Comparison of ENCODE assay signal across 9 cellular contexts in the genomic region with DNA sequence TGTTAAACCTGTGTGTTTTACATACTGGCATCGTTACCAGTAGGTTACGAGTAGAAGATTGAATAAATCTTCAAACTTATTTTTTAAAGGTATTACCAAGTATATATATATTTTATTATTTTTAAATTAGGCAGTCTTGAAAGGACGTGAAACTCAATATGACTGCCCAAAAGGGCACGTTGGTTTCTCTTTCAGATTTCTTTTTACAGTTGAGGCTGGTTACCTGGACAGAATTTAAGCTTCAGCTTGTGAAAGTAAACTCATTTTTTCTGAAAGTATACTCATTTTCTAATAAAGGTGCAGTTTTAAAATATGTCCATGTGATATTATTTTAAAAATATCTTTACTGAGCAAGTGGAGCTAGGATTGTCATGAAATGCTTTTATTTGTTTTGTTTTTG. TPM values are rescaled to one million over a fixed set of nuclear protein-coding genes. Genes with fewer than 3 reads are reported as not detected.
DNase-seq lines count a peak whose midpoint lies in the region; ATAC-seq and TF ChIP-seq lines count a peak whose summit lies in the region.
"Had no signal": no experiment of that assay in that cellular context is flagged by ENCODE, and none has a peak within 500 bp of the region (broad histone marks: within the 10 kb centered on the region; RNA-seq: fewer than 3 reads in every experiment).

No MANE protein-coding gene starts in this region.

- no peak overlapping the region for H3K4ac ChIP-seq in mesenchymal stem cell (ENCODE audit: low read depth in 1 of 2, low read length in 2 of 2)

- 61% methylated on average over 2 of the region's 4 CpGs for WGBS in mesenchymal stem cell

- H2BK5ac ChIP-seq in mesenchymal stem cell (ENCODE audit: low read depth, low read length, poor library complexity, severe bottlenecking) = no peak overlapping the region

- no peak for TF ChIP-seq CTCF in left ventricle myocardium inferior (IDR thresholded peaks at IDR 0.05; ENCODE audit: borderline replicate concordance)
- TF ChIP-seq CTCF in brain microvascular endothelial cell (IDR thresholded peaks at IDR 0.05; ENCODE audit: low read depth, low read length, missing control alignments) = no peak

- H3K4me2 ChIP-seq in mesenchymal stem cell (ENCODE audit: low read length, poor library complexity, severe bottlenecking) = peak overlapping the region; percentile 29

- H2BK15ac ChIP-seq in mesenchymal stem cell (ENCODE audit: low read depth, poor library complexity, severe bottlenecking) = no peak overlapping the region

- in situ Hi-C loops in brain microvascular endothelial cell (cut with HindIII; ENCODE audit: low pct_ligation_motif_present, low sequenced_read_pairs) = no loop called here
- in situ Hi-C loops in KBM-7 (cut with MboI; ENCODE audit: low pct_unique_long_range_greater_than_20kb, low sequenced_read_pairs) = no loop called here

- intact Hi-C loops in left ventricle myocardium inferior (cut with micrococcal nuclease) = no loop called here
- intact Hi-C loops in Right ventricle myocardium inferior (cut with DNase I) = no loop called here

- no peak for DNase-seq in left ventricle myocardium inferior
- no peak for DNase-seq in Right ventricle myocardium inferior (ENCODE audit: missing footprints)
- no peak for DNase-seq in brain microvascular endothelial cell
- peak; percentile 17 for DNase-seq in mesenchymal stem cell
- DNase-seq in COR-L47 (lab: John Stamatoyannopoulos, UW) = no peak
- no peak for DNase-seq in NOMO-1 treated with DMSO at 0.1 percent for 48 hours (lab: John Stamatoyannopoulos, UW; ENCODE audit: unreplicated experiment)
- DNase-seq in KBM-7 = no peak
- DNase-seq in caudate nucleus (lab: John Stamatoyannopoulos, UW) = no peak
- DNase-seq: EL had no signal

- H4K91ac ChIP-seq in mesenchymal stem cell (ENCODE audit: low read length) = no peak overlapping the region

- peak overlapping the region; percentile 92 for H3K4me3 ChIP-seq in left ventricle myocardium inferior
- peak overlapping the region; percentile 84 for H3K4me3 ChIP-seq in brain microvascular endothelial cell (ENCODE audit: low read depth, low read length)
- H3K4me3 ChIP-seq in mesenchymal stem cell (ENCODE audit: insufficient read depth in 1 of 2, low read depth in 1 of 2, low read length in 2 of 2) = peak overlapping the region in 1 of 2 experiments; percentile 95

- no peak overlapping the region for H2AFZ ChIP-seq in mesenchymal stem cell (ENCODE audit: low read depth, low read length)

- H2BK120ac ChIP-seq in mesenchymal stem cell (ENCODE audit: low read depth, low read length) = no peak overlapping the region

- no peaks in the 10 kb centered on the region for H3K9me3 ChIP-seq in left ventricle myocardium inferior (replicated peaks)
- H3K9me3 ChIP-seq in mesenchymal stem cell (ENCODE audit: control insufficient read depth, low read length) = no peaks in the 10 kb centered on the region

- H3K4me1 ChIP-seq in left ventricle myocardium inferior (peaks cover 65% of the 10 kb centered on the region), mesenchymal stem cell (ENCODE audit: control insufficient read depth, insufficient read depth, low read depth, low read length) (peaks cover 6% of the 10 kb centered on the region)

- H3K36me3 ChIP-seq in left ventricle myocardium inferior (peaks cover 17% of the 10 kb centered on the region), brain microvascular endothelial cell (replicated peaks) (no peaks in the 10 kb centered on the region), mesenchymal stem cell (ENCODE audit: control insufficient read depth in 1 of 2, insufficient read depth in 2 of 2, low read depth in 1 of 2, low read length in 2 of 2) (peaks cover 4 to 15% of the 10 kb centered on the region in 2 experiments)

- no peak overlapping the region for H3K18ac ChIP-seq in mesenchymal stem cell (ENCODE audit: low read depth in 1 of 2, low read length in 2 of 2)

- no peak overlapping the region for H3K23ac ChIP-seq in mesenchymal stem cell (ENCODE audit: low read length in 2 of 2)

- H3K14ac ChIP-seq in mesenchymal stem cell (ENCODE audit: low read length in 2 of 2) = no peak overlapping the region

- no peaks in the 10 kb centered on the region for H3K27me3 ChIP-seq in left ventricle myocardium inferior (ENCODE audit: low read depth)
- no peaks in the 10 kb centered on the region for H3K27me3 ChIP-seq in brain microvascular endothelial cell (replicated peaks)
- peaks cover 0 to 8% of the 10 kb centered on the region in 2 experiments for H3K27me3 ChIP-seq in mesenchymal stem cell (ENCODE audit: control insufficient read depth in 1 of 2, insufficient read depth in 1 of 2, low read length in 2 of 2)

- H2AK5ac ChIP-seq in mesenchymal stem cell (ENCODE audit: low read length, severe bottlenecking) = no peak overlapping the region

- no peak overlapping the region for H4K8ac ChIP-seq in mesenchymal stem cell (ENCODE audit: low read length)

- no peaks in the 10 kb centered on the region for H3K79me1 ChIP-seq in mesenchymal stem cell (replicated peaks; ENCODE audit: low read length, poor library complexity, severe bottlenecking)

- no peak for ATAC-seq in Right ventricle myocardium inferior

- H3K9ac ChIP-seq in mesenchymal stem cell (ENCODE audit: low read length) = peak overlapping the region; percentile 95

- H3K27ac ChIP-seq in left ventricle myocardium inferior (replicated peaks) (peak overlapping the region; percentile 99), brain microvascular endothelial cell (no peak overlapping the region), mesenchymal stem cell (ENCODE audit: low read length, poor library complexity, severe bottlenecking) (no peak overlapping the region), caudate nucleus (ENCODE audit: low read depth, low read length) (no peak overlapping the region)

- no peak overlapping the region for H2BK12ac ChIP-seq in mesenchymal stem cell (ENCODE audit: low read length in 2 of 2)

RNA-seq across cellular contexts. Expression of gene FBXO7, which starts 1.7 kb away (rescaled TPM):
- total RNA-seq in left ventricle myocardium inferior (33.5 TPM), Right ventricle myocardium inferior (35.8 TPM)
- polyA plus RNA-seq in mesenchymal stem cell (2013, experiment 1 of 2) = 94.9 TPM
- polyA plus RNA-seq in mesenchymal stem cell (2013, experiment 2 of 2) = 95.3 TPM

RNA-seq across cellular contexts. Expression of gene BPIFC, which starts 12.0 kb away (rescaled TPM):
- total RNA-seq in left ventricle myocardium inferior (not detected), Right ventricle myocardium inferior (not detected)
- not detected for polyA plus RNA-seq in mesenchymal stem cell (2013, experiment 1 of 2)
- not detected for polyA plus RNA-seq in mesenchymal stem cell (2013, experiment 2 of 2)
